In the genomic region with DNA sequence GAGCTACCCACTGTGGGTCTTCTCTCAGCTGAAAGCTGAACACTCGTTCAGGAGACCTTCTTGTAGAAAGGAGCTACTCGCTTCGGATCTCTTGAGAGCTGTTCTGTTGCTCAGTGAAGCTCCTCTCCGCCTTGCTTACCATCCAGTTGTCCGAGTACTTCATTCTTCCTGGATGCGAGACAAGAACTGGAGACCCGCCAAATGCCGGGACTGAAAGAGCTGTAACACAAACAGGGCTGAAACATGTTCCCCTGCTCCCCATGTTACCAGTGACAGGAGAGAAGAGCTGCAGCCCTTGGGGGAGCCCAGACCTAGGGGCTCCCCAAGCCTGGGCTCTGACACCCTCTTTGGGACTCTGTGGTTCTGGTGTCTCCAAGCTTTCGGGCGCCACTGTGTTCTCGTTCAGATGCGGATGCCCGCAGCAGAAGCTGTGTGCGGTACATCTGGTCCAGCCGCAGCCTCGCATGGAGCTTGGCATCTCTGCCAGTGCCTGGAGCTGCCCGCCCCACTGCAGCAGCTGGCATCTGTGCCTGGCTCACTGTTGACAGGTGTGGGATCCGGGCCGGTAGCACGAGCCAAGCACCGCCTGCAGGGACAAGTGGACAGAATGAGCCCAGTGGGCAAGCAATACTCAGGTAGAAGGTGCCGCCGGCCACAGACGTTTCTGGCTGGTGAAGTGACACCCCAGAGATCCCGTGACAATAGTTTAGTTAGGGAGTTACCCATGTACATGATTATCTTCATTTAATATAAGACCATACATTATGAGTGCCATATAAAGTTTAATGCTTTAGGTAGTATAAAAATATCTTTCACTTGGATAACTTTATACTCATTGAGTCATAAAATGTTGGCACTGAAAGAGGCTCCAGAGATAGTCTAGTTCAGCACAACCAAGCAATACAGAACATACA, we compare ENCODE assay signal across 25 cellular contexts. TPM values are rescaled to one million over a fixed set of nuclear protein-coding genes. Genes with fewer than 3 reads are reported as not detected.
DNase-seq lines count a peak whose midpoint lies in the region; ATAC-seq and TF ChIP-seq lines count a peak whose summit lies in the region.
"Had no signal": no experiment of that assay in that cellular context is flagged by ENCODE, and none has a peak within 500 bp of the region (broad histone marks: within the 10 kb centered on the region; RNA-seq: fewer than 3 reads in every experiment).

No MANE protein-coding gene starts in this region.

- H3K9me3 ChIP-seq in breast epithelium (no peaks in the 10 kb centered on the region), mucosa of descending colon (no peaks in the 10 kb centered on the region)
- H3K9me3 ChIP-seq: A549 had no signal

- H3K27ac ChIP-seq in breast epithelium = no peak overlapping the region
- H3K27ac ChIP-seq: A549, GM23248, RWPE1 had no signal

- no peak for ATAC-seq in central memory CD8-positive, alpha-beta T cell (replicated peaks; ENCODE audit: extremely low read depth, poor library complexity, severe bottlenecking)
- ATAC-seq in mucosa of descending colon (peak; percentile 93), GM19467 (IDR thresholded peaks at IDR 0.05; ENCODE audit: unreplicated experiment) (no peak)
- no peak for ATAC-seq in stimulated activated effector memory CD8-positive, alpha-beta T cell treated with anti-CD3 and anti-CD28 coated beads, Interleukin-12 subunit alpha, Interleukin-12 subunit beta, amount 100 ng/mL, for 72 hours
- ATAC-seq: A549, HepG2 had no signal

- no peaks in the 10 kb centered on the region for H3K4me1 Mint-ChIP-seq in MCF 10A (ENCODE audit: insufficient read depth, unreplicated experiment)
- H3K4me1 Mint-ChIP-seq in central memory CD8-positive, alpha-beta T cell = peaks cover 35% of the 10 kb centered on the region
- peaks cover 28% of the 10 kb centered on the region for H3K4me1 Mint-ChIP-seq in stimulated activated effector memory CD8-positive, alpha-beta T cell treated with anti-CD3 and anti-CD28 coated beads, Interleukin-12 subunit alpha, Interleukin-12 subunit beta, amount 100 ng/mL, for 72 hours
- H3K4me1 Mint-ChIP-seq: H9 had no signal

- no peak for TF ChIP-seq CTCF in MCF 10A (IDR thresholded peaks at IDR 0.05; ENCODE audit: unreplicated experiment)
- no peak for TF ChIP-seq CTCF in breast epithelium (IDR thresholded peaks at IDR 0.05)
- TF ChIP-seq CTCF in mucosa of descending colon (IDR thresholded peaks at IDR 0.05) = no peak

- POLR2A ChIA-PET in MCF 10A (lab: Yijun Ruan, JAX) = interaction anchor here (0.6 kb wide), 1 partner anchor 28 kb away, joined by 3 read pairs; no protein-coding TSS in a partner anchor

- peak overlapping the region; percentile 82 for H3K27ac Mint-ChIP-seq in MCF 10A (ENCODE audit: low read depth, unreplicated experiment)
- peak overlapping the region; percentile 100 for H3K27ac Mint-ChIP-seq in central memory CD8-positive, alpha-beta T cell (ENCODE audit: low read depth)
- peak overlapping the region; percentile 90 for H3K27ac Mint-ChIP-seq in stimulated activated effector memory CD8-positive, alpha-beta T cell treated with anti-CD3 and anti-CD28 coated beads, Interleukin-12 subunit alpha, Interleukin-12 subunit beta, amount 100 ng/mL, for 72 hours

- no peaks in the 10 kb centered on the region for H3K27me3 ChIP-seq in breast epithelium

- no peak overlapping the region for H3K4me3 Mint-ChIP-seq in MCF 10A (ENCODE audit: unreplicated experiment)
- H3K4me3 Mint-ChIP-seq in central memory CD8-positive, alpha-beta T cell = no peak overlapping the region
- no peak overlapping the region for H3K4me3 Mint-ChIP-seq in stimulated activated effector memory CD8-positive, alpha-beta T cell treated with anti-CD3 and anti-CD28 coated beads, Interleukin-12 subunit alpha, Interleukin-12 subunit beta, amount 100 ng/mL, for 72 hours
- H3K4me3 Mint-ChIP-seq: H9 had no signal

- no peaks in the 10 kb centered on the region for H3K9me3 Mint-ChIP-seq in MCF 10A (ENCODE audit: unreplicated experiment)
- H3K9me3 Mint-ChIP-seq in central memory CD8-positive, alpha-beta T cell = no peaks in the 10 kb centered on the region
- H3K9me3 Mint-ChIP-seq in stimulated activated effector memory CD8-positive, alpha-beta T cell treated with anti-CD3 and anti-CD28 coated beads, Interleukin-12 subunit alpha, Interleukin-12 subunit beta, amount 100 ng/mL, for 72 hours = no peaks in the 10 kb centered on the region
- H3K9me3 Mint-ChIP-seq: CD4-positive, alpha-beta memory T cell had no signal

- peaks cover 14% of the 10 kb centered on the region for H3K36me3 Mint-ChIP-seq in MCF 10A (ENCODE audit: insufficient read depth, unreplicated experiment)
- peaks cover 5% of the 10 kb centered on the region for H3K36me3 Mint-ChIP-seq in central memory CD8-positive, alpha-beta T cell (ENCODE audit: insufficient read depth)
- H3K36me3 Mint-ChIP-seq in stimulated activated effector memory CD8-positive, alpha-beta T cell treated with anti-CD3 and anti-CD28 coated beads, Interleukin-12 subunit alpha, Interleukin-12 subunit beta, amount 100 ng/mL, for 72 hours = peaks cover 32% of the 10 kb centered on the region

- BruUV-seq in MCF 10A (replicated peaks; lab: Mats Ljungman, UMichigan) = no TSS peak

- no peaks in the 10 kb centered on the region for H3K4me1 ChIP-seq in breast epithelium
- peaks cover 20% of the 10 kb centered on the region for H3K4me1 ChIP-seq in mucosa of descending colon (ENCODE audit: low read depth)
- H3K4me1 ChIP-seq: A549 had no signal

- intact Hi-C loops in MCF 10A (cut with micrococcal nuclease) (no loop called here), breast epithelium (cut with DNase I; ENCODE audit: low total_unique reads) (no loop called here), mucosa of descending colon (cut with DNase I, micrococcal nuclease) (no loop called here)

- CTCF ChIA-PET in MCF 10A (lab: Yijun Ruan, JAX) = interaction anchor here (0.6 to 1.4 kb wide), 3 partner anchors 12 to 236 kb away, joined by 3 to 4 read pairs (median 4); no protein-coding TSS in a partner anchor

- DNase-seq in MCF 10A (ENCODE audit: unreplicated experiment) = no peak
- DNase-seq in breast epithelium (ENCODE audit: low spot score in 2 of 2) = no peak
- DNase-seq in central memory CD8-positive, alpha-beta T cell (ENCODE audit: low spot score in 2 of 2) = no peak
- DNase-seq in mucosa of descending colon = peak; percentile 83 to 85 (median 85)
- DNase-seq in stimulated activated effector memory CD8-positive, alpha-beta T cell treated with anti-CD3 and anti-CD28 coated beads, Interleukin-12 subunit alpha, Interleukin-12 subunit beta, amount 100 ng/mL, for 72 hours (ENCODE audit: low spot score in 2 of 2) = no peak
- no peak for DNase-seq in stimulated activated CD4-positive, alpha-beta T cell treated with anti-CD3 and anti-CD28 coated beads, Interleukin-15, amount 100 ng/mL, for 24 hours
- no peak for DNase-seq in activated gamma-delta T cell treated with Interleukin-2 at 50 U/mL for 16 hours
- DNase-seq: C1 segment of cervical spinal cord; CD4-positive, alpha-beta memory T cell; DMS153; GM23248; H9; Karpas-422; NCI-H1092 treated with DMSO at 0.1 percent for 48 hours; NCI-H1436; NCI-H187 treated with DMSO at 0.1 percent for 48 hours; NCI-H2171 treated with DMSO at 0.1 percent for 48 hours; NCI-H345; NCI-H524; NCI-H774; SHP77 had no signal

- no peaks in the 10 kb centered on the region for H3K27me3 Mint-ChIP-seq in MCF 10A (ENCODE audit: insufficient read depth, unreplicated experiment)
- H3K27me3 Mint-ChIP-seq in central memory CD8-positive, alpha-beta T cell = no peaks in the 10 kb centered on the region
- H3K27me3 Mint-ChIP-seq: CD4-positive, alpha-beta memory T cell had no signal

- H3K4me3 ChIP-seq in breast epithelium (no peak overlapping the region), mucosa of descending colon (no peak overlapping the region)
- H3K4me3 ChIP-seq: A549, GM23248 had no signal

- H3K36me3 ChIP-seq in breast epithelium (peaks cover 5% of the 10 kb centered on the region), mucosa of descending colon (ENCODE audit: low read depth) (no peaks in the 10 kb centered on the region)

- no peak for TF ChIP-seq POLR2A in breast epithelium (IDR thresholded peaks at IDR 0.05)

RNA-seq across cellular contexts. Expression of a gene that starts 49.1 kb away (rescaled TPM):
- total RNA-seq in MCF 10A (2022) (19.7 and 25.3 TPM in 2 replicates), breast epithelium (10 to 100 TPM; 22.9 to 71.3 (median 43.9) TPM), mucosa of descending colon (10 to 100 TPM; 23.2 to 31.0 (median 25.0) TPM)

Comparison
In these comparisons a context has a peak if more than half of its experiments do, and no peak if none do; other contexts are left out.
1. DNase-seq: peak in mucosa of descending colon (3 of 3); none in MCF 10A (single experiment), breast epithelium (0 of 2), central memory CD8-positive, alpha-beta T cell (0 of 2), stimulated activated effector memory CD8-positive, alpha-beta T cell treated with anti-CD3 and anti-CD28 coated beads, Interleukin-12 subunit alpha, Interleukin-12 subunit beta, amount 100 ng/mL, for 72 hours (0 of 2), stimulated activated CD4-positive, alpha-beta T cell treated with anti-CD3 and anti-CD28 coated beads, Interleukin-15, amount 100 ng/mL, for 24 hours (single experiment) and activated gamma-delta T cell treated with Interleukin-2 at 50 U/mL for 16 hours (single experiment).
2. Peak in every context shown above with its lines, with median percentiles within 50 percentile points of each other: H3K27ac Mint-ChIP-seq.